ENCODE assay signal across 14 cellular contexts in the genomic region with DNA sequence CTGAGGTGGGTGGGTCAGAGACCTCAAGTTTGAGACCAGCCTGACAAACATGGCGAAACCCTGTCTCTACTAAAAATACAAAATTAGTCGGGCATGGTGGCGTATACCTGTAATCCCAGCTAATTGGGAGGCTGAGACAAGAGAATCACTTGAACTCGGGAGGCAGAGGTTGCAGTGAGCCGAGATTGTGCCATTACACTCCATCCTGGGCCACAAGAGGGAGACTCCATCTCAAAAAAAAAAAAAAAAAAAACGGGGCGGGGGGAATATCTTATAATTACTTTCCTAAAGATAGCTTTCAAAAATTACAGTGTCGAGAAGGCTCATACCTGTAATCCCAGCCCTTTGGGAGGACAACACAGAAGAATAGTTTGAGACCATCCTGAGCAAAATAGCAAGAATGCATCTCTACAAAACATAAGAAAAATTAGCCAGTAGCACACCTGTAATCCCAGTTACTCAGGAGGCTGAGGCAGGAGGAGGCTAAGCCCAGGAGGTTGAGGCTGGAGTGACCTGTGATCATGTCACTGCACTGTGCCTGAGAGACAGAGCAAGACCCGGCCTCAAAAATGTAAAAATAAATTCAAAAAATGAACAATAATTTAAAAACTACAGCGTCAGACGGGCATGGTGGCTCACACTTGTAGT. TPM values are rescaled to one million over a fixed set of nuclear protein-coding genes. Genes with fewer than 3 reads are reported as not detected.
DNase-seq lines count a peak whose midpoint lies in the region; ATAC-seq, FAIRE-seq and TF ChIP-seq lines count a peak whose summit lies in the region.
"Had no signal": no experiment of that assay in that cellular context is flagged by ENCODE, and none has a peak within 500 bp of the region (broad histone marks: within the 10 kb centered on the region; RNA-seq: fewer than 3 reads in every experiment).

No MANE protein-coding gene starts in this region.

- peaks cover 12% of the 10 kb centered on the region; the same call in 1 of the 2 replicates for H4K20me1 ChIP-seq in IMR-90 (ENCODE audit: insufficient read depth, low read length)

- no peak overlapping the region for H3K9ac ChIP-seq in IMR-90 (ENCODE audit: low read depth, low read length)
- no peak overlapping the region for H3K9ac ChIP-seq in trophoblast cell (ENCODE audit: low read length)

- no CpG with 5 or more reads among the region's 11 CpGs for WGBS in IMR-90 (ENCODE audit: extremely low coverage in 2 of 2, insufficient read length in 1 of 2), 2 experiments
- WGBS in trophoblast cell (ENCODE audit: extremely low coverage, insufficient coverage, insufficient read length) = no CpG with 5 or more reads among the region's 11 CpGs

- no peak overlapping the region for H3K23ac ChIP-seq in IMR-90 (ENCODE audit: low read depth, low read length)
- no peak overlapping the region for H3K23ac ChIP-seq in trophoblast cell (ENCODE audit: low read length)

- TF ChIP-seq CTCF in D721Med (IDR thresholded peaks at IDR 0.05; ENCODE audit: insufficient read depth, missing control alignments) (peak; percentile 10), IMR-90 (conservative IDR thresholded peaks at IDR 0.05; ENCODE audit: low read depth, low read length) (peak; percentile 32; the same call in 1 of the 2 replicates), brain microvascular endothelial cell (IDR thresholded peaks at IDR 0.05; ENCODE audit: low read depth, low read length, missing control alignments) (peak; percentile 43), nephron (IDR thresholded peaks at IDR 0.05; ENCODE audit: unreplicated experiment in 3 of 3) (peak; percentile 12 to 29 (median 13))

- no peak overlapping the region for H4K91ac ChIP-seq in IMR-90 (ENCODE audit: insufficient read depth, low read depth, low read length)
- no peak overlapping the region for H4K91ac ChIP-seq in trophoblast cell (ENCODE audit: low read depth, low read length)

- H3K27me3 Mint-ChIP-seq in nephron (ENCODE audit: low read depth) = no peaks in the 10 kb centered on the region
- H3K27me3 Mint-ChIP-seq in CD8-positive, alpha-beta memory T cell = no peaks in the 10 kb centered on the region
- H3K27me3 Mint-ChIP-seq: brain had no signal

- no peak overlapping the region for H3K4me3 ChIP-seq in IMR-90 (ENCODE audit: insufficient read depth, low read depth, low read length)
- H3K4me3 ChIP-seq in brain microvascular endothelial cell (ENCODE audit: low read depth, low read length) = no peak overlapping the region
- no peak overlapping the region for H3K4me3 ChIP-seq in CD8-positive, alpha-beta memory T cell (ENCODE audit: low read length)
- no peak overlapping the region for H3K4me3 ChIP-seq in trophoblast cell (ENCODE audit: low read depth, low read length)
- H3K4me3 ChIP-seq: right atrium auricular region, SJSA1 had no signal

- H2BK120ac ChIP-seq in IMR-90 (ENCODE audit: low read depth, low read length) = no peak overlapping the region
- no peak overlapping the region for H2BK120ac ChIP-seq in trophoblast cell (ENCODE audit: insufficient read depth, low read length, poor library complexity)

- FAIRE-seq in D721Med (lab: Jason Lieb, UNC) = no peak
- FAIRE-seq: GM18507 had no signal

- DNase-seq in D721Med (ENCODE audit: insufficient read length, low spot score) (no peak), IMR-90 (no peak), brain microvascular endothelial cell (no peak), trophoblast cell (no peak)
- DNase-seq in CD8-positive, alpha-beta memory T cell = no peak
- DNase-seq: DMS79, immature natural killer cell, NCI-H510A treated with DMSO at 0.1 percent for 48 hours had no signal

- H3K27ac ChIP-seq in IMR-90 (ENCODE audit: insufficient read depth, low read length) (no peak overlapping the region), brain microvascular endothelial cell (no peak overlapping the region), trophoblast cell (ENCODE audit: low read depth, low read length) (no peak overlapping the region)
- no peak overlapping the region for H3K27ac ChIP-seq in CD8-positive, alpha-beta memory T cell (ENCODE audit: low read depth, low read length)
- H3K27ac ChIP-seq: right atrium auricular region, SJSA1 had no signal

- intact Hi-C loops in IMR-90 (cut with micrococcal nuclease) = loop anchor here (10.0 kb wide), 1 partner anchor 61 kb away; no protein-coding TSS in a partner anchor

- H4K12ac ChIP-seq in trophoblast cell (ENCODE audit: low read depth, low read length) = no peak overlapping the region

- no peak overlapping the region for H2AK9ac ChIP-seq in IMR-90 (replicated peaks; ENCODE audit: low read depth, low read length, poor library complexity)

- peaks cover 6% of the 10 kb centered on the region; the same call in 1 of the 2 replicates for H3K9me1 ChIP-seq in IMR-90 (ENCODE audit: insufficient read depth, low read length)

- no peak overlapping the region for H3K4me3 Mint-ChIP-seq in nephron
- H3K4me3 Mint-ChIP-seq in CD8-positive, alpha-beta memory T cell = no peak overlapping the region
- H3K4me3 Mint-ChIP-seq: brain, immature natural killer cell had no signal

- no peak overlapping the region for H2BK15ac ChIP-seq in IMR-90 (ENCODE audit: low read depth, low read length)

- H3K18ac ChIP-seq in IMR-90 (ENCODE audit: low read depth, low read length) (no peak overlapping the region), trophoblast cell (ENCODE audit: low read length) (no peak overlapping the region)

- peaks cover 4% of the 10 kb centered on the region for H3K79me2 ChIP-seq in trophoblast cell (ENCODE audit: control insufficient read depth, insufficient read depth, low read length, poor library complexity)

- no peak overlapping the region for H3K27ac Mint-ChIP-seq in nephron
- H3K27ac Mint-ChIP-seq in CD8-positive, alpha-beta memory T cell = peak overlapping the region in 1 of 8 donors; percentile 60

- in situ Hi-C loops in IMR-90 (cut with MboI; ENCODE audit: low sequenced_read_pairs) (no loop called here), brain microvascular endothelial cell (cut with HindIII; ENCODE audit: low pct_ligation_motif_present, low sequenced_read_pairs) (no loop called here)

- H2BK5ac ChIP-seq in IMR-90 (ENCODE audit: low read depth, low read length, poor library complexity, severe bottlenecking) = no peak overlapping the region
- no peak overlapping the region for H2BK5ac ChIP-seq in trophoblast cell (ENCODE audit: low read depth, low read length, poor library complexity)

- dilution Hi-C loops in IMR-90 (cut with HindIII; ENCODE audit: low sequenced_read_pairs, unreplicated experiment) = no loop called here

- no peak for ATAC-seq in IMR-90 (ENCODE audit: low read depth)
- ATAC-seq in activated CD4-positive, CD25-positive, alpha-beta regulatory T cell treated with anti-CD3 and anti-CD28 coated beads, Interleukin-2, amount 50 U/mL, for 24 hours = no peak

- no peak overlapping the region for H2AFZ ChIP-seq in IMR-90 (replicated peaks; ENCODE audit: low read length, poor library complexity)
- H2AFZ ChIP-seq in trophoblast cell (ENCODE audit: insufficient read depth, low read length, poor library complexity) = no peak overlapping the region

- H3K27me3 ChIP-seq in IMR-90 (ENCODE audit: control insufficient read depth, insufficient read depth, low read length) (no peaks in the 10 kb centered on the region), brain microvascular endothelial cell (replicated peaks) (no peaks in the 10 kb centered on the region), trophoblast cell (ENCODE audit: insufficient read depth, low read length) (no peaks in the 10 kb centered on the region)
- H3K27me3 ChIP-seq in CD8-positive, alpha-beta memory T cell (ENCODE audit: insufficient read depth, low read length, poor library complexity, severe bottlenecking) = no peaks in the 10 kb centered on the region
- H3K27me3 ChIP-seq: right atrium auricular region, SJSA1 had no signal

- H2BK12ac ChIP-seq in trophoblast cell (ENCODE audit: low read length) = no peak overlapping the region

- BruUV-seq in IMR-90 (replicated peaks; lab: Mats Ljungman, UMichigan) = no TSS peak

- H3K4me2 ChIP-seq in IMR-90 (ENCODE audit: low read depth, low read length) (no peak overlapping the region), trophoblast cell (ENCODE audit: low read length) (no peak overlapping the region)

- no peak overlapping the region for H3K14ac ChIP-seq in IMR-90 (replicated peaks; ENCODE audit: low read depth, low read length)
- no peak overlapping the region for H3K14ac ChIP-seq in trophoblast cell (ENCODE audit: low read length)

- H3K79me1 ChIP-seq in IMR-90 (ENCODE audit: low read depth in 1 of 2, low read length in 2 of 2) (peaks cover 17 to 61% of the 10 kb centered on the region in 2 experiments), trophoblast cell (ENCODE audit: low read length) (no peaks in the 10 kb centered on the region)

- H2AK5ac ChIP-seq in IMR-90 (ENCODE audit: low read depth, low read length) = no peak overlapping the region
- no peak overlapping the region for H2AK5ac ChIP-seq in trophoblast cell (ENCODE audit: low read length)

- H3K4me1 ChIP-seq in IMR-90 (ENCODE audit: control insufficient read depth, insufficient read depth, low read length) = peaks cover 2% of the 10 kb centered on the region; the same call in 1 of the 2 replicates
- H3K4me1 ChIP-seq in CD8-positive, alpha-beta memory T cell (ENCODE audit: insufficient read depth, low read length) = no peaks in the 10 kb centered on the region
- no peaks in the 10 kb centered on the region for H3K4me1 ChIP-seq in trophoblast cell (ENCODE audit: control insufficient read depth in 1 of 2, insufficient read depth in 2 of 2, low read length in 2 of 2)

- H3K4ac ChIP-seq in IMR-90 (ENCODE audit: low read depth, low read length) = no peak overlapping the region
- H3K4ac ChIP-seq in trophoblast cell (ENCODE audit: low read depth, low read length) = no peak overlapping the region

- no peak for TF ChIP-seq POLR2A in IMR-90 (IDR thresholded peaks at IDR 0.05; ENCODE audit: low read depth, low read length)

- H3K36me3 ChIP-seq in IMR-90 (ENCODE audit: control insufficient read depth, insufficient read depth, low read length) (no peaks in the 10 kb centered on the region), brain microvascular endothelial cell (replicated peaks) (no peaks in the 10 kb centered on the region), trophoblast cell (ENCODE audit: control insufficient read depth in 1 of 2, insufficient read depth in 2 of 2, low read length in 2 of 2) (peaks cover 0 to 2% of the 10 kb centered on the region in 2 experiments)
- no peaks in the 10 kb centered on the region for H3K36me3 ChIP-seq in CD8-positive, alpha-beta memory T cell (ENCODE audit: insufficient read depth, low read length)
- H3K36me3 ChIP-seq: right atrium auricular region, SJSA1 had no signal

- H4K8ac ChIP-seq in IMR-90 (ENCODE audit: low read depth in 2 of 2, low read length in 2 of 2) (no peak overlapping the region), trophoblast cell (ENCODE audit: low read depth, low read length) (no peak overlapping the region)

- H2BK20ac ChIP-seq in IMR-90 (ENCODE audit: low read depth, low read length) = no peak overlapping the region

- H4K5ac ChIP-seq in IMR-90 (ENCODE audit: low read depth, low read length) = no peak overlapping the region

- H3K9me3 ChIP-seq in IMR-90 (ENCODE audit: control insufficient read depth, insufficient read depth, low read length) = no peaks in the 10 kb centered on the region
- H3K9me3 ChIP-seq in CD8-positive, alpha-beta memory T cell (ENCODE audit: low read length) = no peaks in the 10 kb centered on the region
- H3K9me3 ChIP-seq in trophoblast cell (ENCODE audit: insufficient read depth, low read depth, low read length) = no peaks in the 10 kb centered on the region
- H3K9me3 ChIP-seq: right atrium auricular region, SJSA1 had no signal

- peaks cover 16% of the 10 kb centered on the region for H3K4me1 Mint-ChIP-seq in nephron
- H3K4me1 Mint-ChIP-seq in CD8-positive, alpha-beta memory T cell = peaks cover 17 to 47% (median 19%) of the 10 kb centered on the region in 3 donors

- peaks cover under 1% of the 10 kb centered on the region for H3K9me3 Mint-ChIP-seq in nephron
- H3K9me3 Mint-ChIP-seq in CD8-positive, alpha-beta memory T cell = no peaks in the 10 kb centered on the region
- H3K9me3 Mint-ChIP-seq: immature natural killer cell had no signal

- CTCF ChIA-PET in IMR-90 (lab: Yijun Ruan, JAX) = interaction anchor here (0.6 to 1.1 kb wide), 3 partner anchors 9 to 120 kb away, joined by 3 read pairs; no protein-coding TSS in a partner anchor
- CTCF ChIA-PET in CD8-positive, alpha-beta memory T cell (lab: Charles Lee) = interaction anchor here (0.6 to 1.4 kb wide), 3 partner anchors 152 to 216 kb away, joined by 3 to 5 read pairs (median 4); partner anchors contain the start of gene ZNF341

- no peak overlapping the region for H3K56ac ChIP-seq in IMR-90 (ENCODE audit: extremely low read depth, insufficient read depth, low read length)

- peaks cover 10% of the 10 kb centered on the region for H3K36me3 Mint-ChIP-seq in nephron (ENCODE audit: low read depth)
- peaks cover 0 to 3% (median 0%) of the 10 kb centered on the region in 3 donors for H3K36me3 Mint-ChIP-seq in CD8-positive, alpha-beta memory T cell
- H3K36me3 Mint-ChIP-seq: immature natural killer cell had no signal

- POLR2A ChIA-PET in IMR-90 (lab: Charles Lee; ENCODE audit: unreplicated experiment) = no interaction called here
- POLR2A ChIA-PET in CD8-positive, alpha-beta memory T cell (lab: Charles Lee) = no interaction called here

- 0 out of 2 replicates have a peak, but pooled peaks have one; percentile 13 for TF ChIP-seq RAD21 in IMR-90 (IDR thresholded peaks at IDR 0.05; ENCODE audit: low read length)

RNA-seq across cellular contexts. Expression of gene CBFA2T2, which starts 25.8 kb away (rescaled TPM):
- total RNA-seq in IMR-90 (2012; rRNA removed) = 3.3 and 3.8 TPM in 2 replicates
- 6.2 and 6.3 TPM in 2 replicates for polyA plus RNA-seq in IMR-90 (2012; rRNA removed)
- polyA plus RNA-seq in IMR-90 (2012; cell fraction: cytosol; rRNA removed) = 4.9 and 6.7 TPM in 2 replicates
- 25.6 and 26.9 TPM in 2 replicates for polyA plus RNA-seq in IMR-90 (2012; cell fraction: nucleus; rRNA removed; ENCODE audit: low replicate concordance)
- total RNA-seq in CD8-positive, alpha-beta memory T cell = 10 to 100 TPM; 10.7 to 11.9 TPM
- 25.8 TPM for polyA plus RNA-seq in CD8-positive, alpha-beta memory T cell
- polyA plus RNA-seq in trophoblast cell (2013) = 9.5 and 9.6 TPM in 2 replicates
